Comparison of ENCODE assay signal across 1 cellular context in the genomic region with DNA sequence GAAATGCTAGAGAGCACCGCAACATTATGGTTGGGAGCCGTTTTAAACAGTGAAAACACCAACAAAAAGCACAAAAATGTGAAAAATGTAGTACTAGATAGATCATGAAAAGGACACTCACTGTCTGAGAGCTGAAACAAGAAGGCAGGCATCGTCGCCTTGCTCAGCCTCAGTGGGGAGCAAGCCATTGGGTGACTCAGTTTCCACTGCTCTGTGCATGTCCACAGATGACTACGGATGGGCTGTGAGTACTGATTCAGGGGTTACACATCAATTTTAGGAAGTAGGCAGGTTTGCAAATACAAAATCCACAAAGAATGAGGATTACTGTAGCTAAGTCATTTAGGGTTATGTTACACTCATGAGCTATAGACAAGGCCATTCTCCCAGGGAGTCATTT.
TF ChIP-seq lines count a peak whose summit lies in the region.

No MANE protein-coding gene starts in this region.

TF ChIP-seq in IMR-90, 13 proteins besides CTCF, POLR2A, EP300 and RAD21 (continued from another document):
- no peak for TF ChIP-seq CHD1 (IDR thresholded peaks at IDR 0.05; ENCODE audit: low read depth, low read length)
- no peak for TF ChIP-seq FOS (IDR thresholded peaks at IDR 0.05; ENCODE audit: low read depth, low read length)
- TF ChIP-seq MAFK (IDR thresholded peaks at IDR 0.05; ENCODE audit: low read depth, low read length) = no peak
- TF ChIP-seq MAZ (IDR thresholded peaks at IDR 0.05; ENCODE audit: borderline replicate concordance, low read depth, low read length) = no peak
- TF ChIP-seq CEBPB (IDR thresholded peaks at IDR 0.05; ENCODE audit: low read depth, low read length) = no peak
- TF ChIP-seq BHLHE40 (IDR thresholded peaks at IDR 0.05; ENCODE audit: low read depth, low read length) = no peak
- no peak for TF ChIP-seq RFX5 (IDR thresholded peaks at IDR 0.05; ENCODE audit: low read depth, low read length)
- TF ChIP-seq, protein P1, sequence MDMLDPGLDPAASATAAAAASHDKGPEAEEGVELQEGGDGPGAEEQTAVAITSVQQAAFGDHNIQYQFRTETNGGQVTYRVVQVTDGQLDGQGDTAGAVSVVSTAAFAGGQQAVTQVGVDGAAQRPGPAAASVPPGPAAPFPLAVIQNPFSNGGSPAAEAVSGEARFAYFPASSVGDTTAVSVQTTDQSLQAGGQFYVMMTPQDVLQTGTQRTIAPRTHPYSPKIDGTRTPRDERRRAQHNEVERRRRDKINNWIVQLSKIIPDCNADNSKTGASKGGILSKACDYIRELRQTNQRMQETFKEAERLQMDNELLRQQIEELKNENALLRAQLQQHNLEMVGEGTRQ (IDR thresholded peaks at IDR 0.05; ENCODE audit: low read depth, low read length) = no peak
- TF ChIP-seq NFE2L2 (IDR thresholded peaks at IDR 0.05; ENCODE audit: low read depth, low read length) = no peak
- TF ChIP-seq, protein P2, sequence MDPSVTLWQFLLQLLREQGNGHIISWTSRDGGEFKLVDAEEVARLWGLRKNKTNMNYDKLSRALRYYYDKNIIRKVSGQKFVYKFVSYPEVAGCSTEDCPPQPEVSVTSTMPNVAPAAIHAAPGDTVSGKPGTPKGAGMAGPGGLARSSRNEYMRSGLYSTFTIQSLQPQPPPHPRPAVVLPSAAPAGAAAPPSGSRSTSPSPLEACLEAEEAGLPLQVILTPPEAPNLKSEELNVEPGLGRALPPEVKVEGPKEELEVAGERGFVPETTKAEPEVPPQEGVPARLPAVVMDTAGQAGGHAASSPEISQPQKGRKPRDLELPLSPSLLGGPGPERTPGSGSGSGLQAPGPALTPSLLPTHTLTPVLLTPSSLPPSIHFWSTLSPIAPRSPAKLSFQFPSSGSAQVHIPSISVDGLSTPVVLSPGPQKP (IDR thresholded peaks at IDR 0.05; ENCODE audit: borderline replicate concordance, low read depth, low read length) = no peak
- TF ChIP-seq RCOR1 (IDR thresholded peaks at IDR 0.05; ENCODE audit: insufficient replicate concordance, low read length) = no peak
- TF ChIP-seq SMC3 (IDR thresholded peaks at IDR 0.05; ENCODE audit: low read depth, low read length) = no peak
TF ChIP-seq in IMR-90: peak in this region for 0.
